Comparison of ENCODE assay signal across 12 cellular contexts in the genomic region with DNA sequence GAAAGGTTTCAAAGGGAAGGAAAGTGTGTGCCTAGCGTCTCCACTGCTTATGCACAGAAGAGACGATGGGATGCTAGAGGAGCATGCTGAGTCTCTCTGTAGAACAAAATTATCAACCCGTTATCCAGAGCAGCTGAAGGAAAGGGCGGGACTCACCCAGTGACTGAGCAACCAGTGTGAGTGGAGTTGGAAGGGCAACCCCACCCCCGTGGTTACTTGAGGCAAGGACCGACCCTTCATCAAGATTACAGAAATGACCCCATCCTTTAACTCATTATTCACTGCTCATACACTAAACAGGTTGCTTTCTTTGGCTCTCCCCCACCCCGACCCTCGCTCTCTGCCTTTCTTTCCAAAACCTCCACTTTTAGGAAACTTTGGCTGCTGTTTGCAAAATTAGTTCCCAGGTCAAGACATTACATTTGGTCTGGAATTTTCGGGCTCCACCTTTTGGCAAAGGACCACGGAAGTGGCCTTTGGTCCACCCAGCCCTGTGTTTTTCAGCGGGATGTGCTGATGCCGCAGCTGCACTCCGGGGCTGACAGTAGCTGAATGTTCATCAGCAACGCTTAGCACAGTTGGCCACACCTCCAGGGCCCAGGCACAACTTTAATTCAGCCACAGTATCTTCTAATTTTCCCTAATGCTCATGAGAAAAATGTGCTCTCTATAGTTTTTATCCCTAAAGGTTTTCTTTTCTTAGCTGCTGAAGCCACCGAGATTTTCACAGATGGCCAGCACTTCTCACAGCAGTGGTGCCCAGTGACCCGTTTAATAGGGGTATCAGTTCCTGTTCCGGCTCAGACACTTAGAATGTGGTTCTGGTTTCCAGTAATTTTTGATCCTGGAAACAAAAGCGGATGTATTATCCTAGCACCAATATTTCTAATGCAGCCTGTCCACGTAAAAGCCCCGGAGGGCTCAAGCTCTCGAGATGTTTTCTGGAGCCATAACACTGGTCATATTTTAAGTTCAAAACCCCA.
DNase-seq lines count a peak whose midpoint lies in the region; ATAC-seq and TF ChIP-seq lines count a peak whose summit lies in the region.
"Had no signal": no experiment of that assay in that cellular context is flagged by ENCODE, and none has a peak within 500 bp of the region (broad histone marks: within the 10 kb centered on the region; RNA-seq: fewer than 3 reads in every experiment).

No MANE protein-coding gene starts in this region.

- peak overlapping the region in 1 of 2 donors; percentile 69 for H3K27ac ChIP-seq in coronary artery
- no peak overlapping the region for H3K27ac ChIP-seq in naive thymus-derived CD4-positive, alpha-beta T cell (ENCODE audit: low read depth, low read length)

- no peaks in the 10 kb centered on the region for H3K9me3 Mint-ChIP-seq in nephron progenitor cell
- peaks cover 0 to 7% (median 0%) of the 10 kb centered on the region in 11 donors for H3K9me3 Mint-ChIP-seq in naive thymus-derived CD4-positive, alpha-beta T cell
- H3K9me3 Mint-ChIP-seq: activated CD4-positive, alpha-beta memory T cell treated with anti-CD3 and anti-CD28 coated beads, Interleukin-2, amount 10 ng/mL, durations not matched to agents 7 days and 5 days; activated naive CD4-positive, alpha-beta T cell treated with anti-CD3 and anti-CD28 coated beads, Interleukin-2, amount 50 U/mL, for 72 hours; nephron had no signal

- no peak overlapping the region for H3K4me3 Mint-ChIP-seq in nephron progenitor cell
- H3K4me3 Mint-ChIP-seq in naive thymus-derived CD4-positive, alpha-beta T cell, result no peak overlapping the region
- H3K4me3 Mint-ChIP-seq: activated CD4-positive, alpha-beta memory T cell treated with anti-CD3 and anti-CD28 coated beads, Interleukin-2, amount 10 ng/mL, durations not matched to agents 7 days and 5 days; nephron had no signal

- ATAC-seq in GM21526 (IDR thresholded peaks at IDR 0.05; ENCODE audit: low FRiP score, unreplicated experiment), result peak; percentile 66
- no peak for ATAC-seq in naive thymus-derived CD4-positive, alpha-beta T cell
- ATAC-seq: activated naive CD4-positive, alpha-beta T cell treated with anti-CD3 and anti-CD28 coated beads, Interleukin-2, amount 50 U/mL, for 72 hours had no signal

- H3K36me3 Mint-ChIP-seq in nephron progenitor cell (ENCODE audit: low read depth), result no peaks in the 10 kb centered on the region
- H3K36me3 Mint-ChIP-seq in naive thymus-derived CD4-positive, alpha-beta T cell, result no peaks in the 10 kb centered on the region
- H3K36me3 Mint-ChIP-seq: activated naive CD4-positive, alpha-beta T cell treated with anti-CD3 and anti-CD28 coated beads, Interleukin-2, amount 50 U/mL, for 72 hours had no signal

- no peak for TF ChIP-seq CTCF in coronary artery (IDR thresholded peaks at IDR 0.05)
- no peak for TF ChIP-seq CTCF in nephron progenitor cell (IDR thresholded peaks at IDR 0.05)

- DNase-seq in CD1c-positive myeloid dendritic cell (ENCODE audit: extremely low spot score) (peak; percentile 55), coronary artery (ENCODE audit: low spot score) (peak; percentile 82), nephron progenitor cell (no peak), NCI-H1930 (lab: John Stamatoyannopoulos, UW) (no peak), medulla oblongata (ENCODE audit: extremely low spot score) (no peak), LoVo (ENCODE audit: low spot score) (no peak)
- no peak for DNase-seq in naive thymus-derived CD4-positive, alpha-beta T cell
- DNase-seq: activated CD4-positive, alpha-beta memory T cell treated with anti-CD3 and anti-CD28 coated beads, Interleukin-2, amount 10 ng/mL, durations not matched to agents 7 days and 5 days; stimulated activated CD8-positive, alpha-beta memory T cell treated with anti-CD3 and anti-CD28 coated beads, Interleukin-4, amount 100 ng/mL, for 48 hours had no signal

- peaks cover 19% of the 10 kb centered on the region for H3K4me1 Mint-ChIP-seq in nephron progenitor cell
- peaks cover 0 to 6% (median 0%) of the 10 kb centered on the region in 7 donors for H3K4me1 Mint-ChIP-seq in naive thymus-derived CD4-positive, alpha-beta T cell
- H3K4me1 Mint-ChIP-seq: activated CD4-positive, alpha-beta memory T cell treated with anti-CD3 and anti-CD28 coated beads, Interleukin-2, amount 10 ng/mL, durations not matched to agents 7 days and 5 days had no signal

- CTCF ChIA-PET in naive thymus-derived CD4-positive, alpha-beta T cell (lab: Charles Lee), result no interaction called here

- POLR2A ChIA-PET in naive thymus-derived CD4-positive, alpha-beta T cell (lab: Charles Lee), result no interaction called here

- intact Hi-C loops in naive thymus-derived CD4-positive, alpha-beta T cell (cut with micrococcal nuclease), result no loop called here

- H3K4me1 ChIP-seq in naive thymus-derived CD4-positive, alpha-beta T cell (ENCODE audit: control insufficient read depth in 2 of 2, insufficient read depth in 2 of 2, low read length in 2 of 2), result no peaks in the 10 kb centered on the region

- H3K27me3 Mint-ChIP-seq in nephron progenitor cell (ENCODE audit: low read depth, poor library complexity), result peaks cover 16% of the 10 kb centered on the region
- peaks cover 0 to 29% (median 8%) of the 10 kb centered on the region in 5 donors for H3K27me3 Mint-ChIP-seq in naive thymus-derived CD4-positive, alpha-beta T cell
- H3K27me3 Mint-ChIP-seq: activated CD4-positive, alpha-beta memory T cell treated with anti-CD3 and anti-CD28 coated beads, Interleukin-2, amount 10 ng/mL, durations not matched to agents 7 days and 5 days had no signal

- H3K27ac Mint-ChIP-seq in nephron progenitor cell, result peak overlapping the region; percentile 69
- H3K27ac Mint-ChIP-seq in naive thymus-derived CD4-positive, alpha-beta T cell, result no peak overlapping the region
- H3K27ac Mint-ChIP-seq: activated CD4-positive, alpha-beta memory T cell treated with anti-CD3 and anti-CD28 coated beads, Interleukin-2, amount 10 ng/mL, durations not matched to agents 7 days and 5 days; activated naive CD4-positive, alpha-beta T cell treated with anti-CD3 and anti-CD28 coated beads, Interleukin-2, amount 50 U/mL, for 72 hours had no signal

- no peaks in the 10 kb centered on the region for H3K9me3 ChIP-seq in naive thymus-derived CD4-positive, alpha-beta T cell (ENCODE audit: control insufficient read depth in 2 of 3, low read length in 3 of 3)

- H3K4me3 ChIP-seq in coronary artery, result no peak overlapping the region
- H3K4me3 ChIP-seq in naive thymus-derived CD4-positive, alpha-beta T cell (ENCODE audit: low read length), result no peak overlapping the region

- H3K27me3 ChIP-seq in naive thymus-derived CD4-positive, alpha-beta T cell (ENCODE audit: control insufficient read depth in 2 of 2, insufficient read depth in 2 of 2, low read length in 2 of 2), result no peaks in the 10 kb centered on the region

- no peaks in the 10 kb centered on the region for H3K36me3 ChIP-seq in naive thymus-derived CD4-positive, alpha-beta T cell (ENCODE audit: control insufficient read depth in 2 of 3, insufficient read depth in 3 of 3, low read length in 3 of 3)

Comparison
In these comparisons a context has a peak if more than half of its experiments do, and no peak if none do; other contexts are left out.
1. DNase-seq: peak in CD1c-positive myeloid dendritic cell (single experiment) and coronary artery (single experiment); none in nephron progenitor cell (single experiment), NCI-H1930 (0 of 2), medulla oblongata (single experiment), LoVo (single experiment) and naive thymus-derived CD4-positive, alpha-beta T cell (0 of 9).